19 cellular contexts compared by ENCODE assay signal in the genomic region with DNA sequence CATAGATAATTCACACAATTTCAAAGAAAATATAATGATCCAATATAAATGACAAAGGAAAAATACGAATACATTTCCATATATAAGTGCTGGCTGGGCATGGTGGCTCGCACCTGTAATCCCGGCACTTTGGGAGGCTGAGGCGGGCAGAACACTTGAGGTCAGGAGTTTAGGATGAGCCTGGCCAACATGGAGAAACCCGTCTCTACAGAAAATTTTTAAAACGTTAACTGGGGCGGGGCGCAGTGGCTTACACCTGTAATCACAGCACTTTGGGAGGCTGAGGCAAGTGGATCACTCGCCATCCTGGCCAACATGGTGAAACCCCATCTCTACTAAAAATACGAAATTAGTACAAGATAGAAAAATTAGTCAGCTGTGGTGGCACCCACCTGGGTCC. TPM values are rescaled to one million over a fixed set of nuclear protein-coding genes. Genes with fewer than 3 reads are reported as not detected.
DNase-seq lines count a peak whose midpoint lies in the region; ATAC-seq and TF ChIP-seq lines count a peak whose summit lies in the region.
"Had no signal": no experiment of that assay in that cellular context is flagged by ENCODE, and none has a peak within 500 bp of the region (broad histone marks: within the 10 kb centered on the region; RNA-seq: fewer than 3 reads in every experiment).

No MANE protein-coding gene starts in this region.

- peak overlapping the region; percentile 64 for H3K4me2 ChIP-seq in SU-DHL-6 (ENCODE audit: low read depth, low read length, poor library complexity, severe bottlenecking)

- peak overlapping the region; percentile 36 for H3K4me3 Mint-ChIP-seq in stimulated activated naive CD8-positive, alpha-beta T cell treated with anti-CD3 and anti-CD28 coated beads, Interleukin-15, Interleukin-2, amounts not matched to agents 100 ng/mL and 50 ng/mL, for 24 hours

- 95% methylated on average over 10 of the region's 10 CpGs for WGBS in esophagus muscularis mucosa

- H3K27ac ChIP-seq in SU-DHL-6 (ENCODE audit: low read depth, low read length) (peak overlapping the region; percentile 91), esophagus muscularis mucosa (replicated peaks in 1 of 4) (no peak overlapping the region)
- H3K27ac ChIP-seq: coronary artery, right lobe of liver, SK-N-MC had no signal

- H3K27me3 ChIP-seq in SU-DHL-6 (ENCODE audit: low read length) (no peaks in the 10 kb centered on the region), esophagus muscularis mucosa (no peaks in the 10 kb centered on the region)
- H3K27me3 ChIP-seq: gastrocnemius medialis, right lobe of liver had no signal

- H3K27ac Mint-ChIP-seq in stimulated activated naive CD8-positive, alpha-beta T cell treated with anti-CD3 and anti-CD28 coated beads, Interleukin-15, Interleukin-2, amounts not matched to agents 100 ng/mL and 50 ng/mL, for 24 hours = no peak overlapping the region

- H3F3A ChIP-seq in SU-DHL-6 (ENCODE audit: insufficient read depth) = peaks cover 83% of the 10 kb centered on the region

- peak overlapping the region; percentile 37 for H3K4me3 ChIP-seq in SU-DHL-6 (ENCODE audit: insufficient read depth, low read length, poor library complexity, severe bottlenecking)
- H3K4me3 ChIP-seq in esophagus muscularis mucosa = no peak overlapping the region
- H3K4me3 ChIP-seq: coronary artery, gastrocnemius medialis, right lobe of liver, SK-N-MC had no signal

- H4K20me1 ChIP-seq in SU-DHL-6 (ENCODE audit: low read depth, low read length) = no peaks in the 10 kb centered on the region

- intact Hi-C loops in esophagus muscularis mucosa (cut with DNase I) = no loop called here

- no peak for ATAC-seq in stimulated activated naive CD8-positive, alpha-beta T cell treated with anti-CD3 and anti-CD28 coated beads, Interleukin-15, Interleukin-2, amounts not matched to agents 100 U/mL and 50 U/mL, for 24 hours
- ATAC-seq: gastrocnemius medialis, Panc1 had no signal

- no peak for TF ChIP-seq EP300 in esophagus muscularis mucosa (IDR thresholded peaks at IDR 0.05)

- no peaks in the 10 kb centered on the region for H3K27me3 Mint-ChIP-seq in stimulated activated naive CD8-positive, alpha-beta T cell treated with anti-CD3 and anti-CD28 coated beads, Interleukin-15, Interleukin-2, amounts not matched to agents 100 ng/mL and 50 ng/mL, for 24 hours

- peaks cover 21% of the 10 kb centered on the region for H3K36me3 Mint-ChIP-seq in stimulated activated naive CD8-positive, alpha-beta T cell treated with anti-CD3 and anti-CD28 coated beads, Interleukin-15, Interleukin-2, amounts not matched to agents 100 ng/mL and 50 ng/mL, for 24 hours (ENCODE audit: low read depth)

- H3K4me1 ChIP-seq in esophagus muscularis mucosa = peaks cover 0 to 4% (median under 1%) of the 10 kb centered on the region in 4 donors
- H3K4me1 ChIP-seq: right lobe of liver had no signal

- H3K9me3 ChIP-seq in SU-DHL-6 (ENCODE audit: insufficient read depth, low read length) = no peaks in the 10 kb centered on the region
- no peaks in the 10 kb centered on the region for H3K9me3 ChIP-seq in esophagus muscularis mucosa
- H3K9me3 ChIP-seq: gastrocnemius medialis, right lobe of liver had no signal

- DNase-seq in stimulated activated naive CD8-positive, alpha-beta T cell treated with anti-CD3 and anti-CD28 coated beads, Interleukin-15, Interleukin-2, amounts not matched to agents 100 U/mL and 50 U/mL, for 24 hours = no peak
- peak; percentile 89 for DNase-seq in esophagus muscularis mucosa (ENCODE audit: extremely low spot score)
- DNase-seq in NCI-H2196 (lab: John Stamatoyannopoulos, UW; ENCODE audit: unreplicated experiment) = no peak
- no peak for DNase-seq in DMS 273 (lab: John Stamatoyannopoulos, UW; ENCODE audit: unreplicated experiment)
- no peak for DNase-seq in AG08396 (ENCODE audit: low spot score)
- DNase-seq in T1000 (lab: John Stamatoyannopoulos, UW) = no peak
- DNase-seq: activated CD8-positive, alpha-beta memory T cell treated with anti-CD3 and anti-CD28 coated beads for 24 hours; gastrocnemius medialis; IMR-90; left colon; NCI-H2081 treated with DMSO at 0.1 percent for 48 hours; NCI-H524 treated with DMSO at 0.1 percent for 48 hours; substantia nigra had no signal

- peaks cover 9% of the 10 kb centered on the region; the same call in 1 of the 2 replicates for H3K79me2 ChIP-seq in SU-DHL-6 (ENCODE audit: insufficient read depth, low read length)

- TF ChIP-seq CTCF in SU-DHL-6 (IDR thresholded peaks at IDR 0.05; ENCODE audit: insufficient read depth, low read length, poor library complexity, severe bottlenecking) (no peak), esophagus muscularis mucosa (IDR thresholded peaks at IDR 0.05) (no peak)

- peak overlapping the region; percentile 18 for H3K9ac ChIP-seq in SU-DHL-6 (ENCODE audit: low read length)

- H3K9me2 ChIP-seq in SU-DHL-6 (replicated peaks; ENCODE audit: insufficient read depth, low read length) = no peaks in the 10 kb centered on the region

- H3K4me1 Mint-ChIP-seq in stimulated activated naive CD8-positive, alpha-beta T cell treated with anti-CD3 and anti-CD28 coated beads, Interleukin-15, Interleukin-2, amounts not matched to agents 100 ng/mL and 50 ng/mL, for 24 hours (ENCODE audit: low read depth) = peaks cover 79% of the 10 kb centered on the region

- H3K36me3 ChIP-seq in SU-DHL-6 (ENCODE audit: low read length) (0 out of 2 replicates have a peak, but pooled peaks cover 2% of the 10 kb centered on the region), esophagus muscularis mucosa (peaks cover 8 to 45% (median 30%) of the 10 kb centered on the region in 4 donors)

- H2AFZ ChIP-seq in SU-DHL-6 (ENCODE audit: low read depth, low read length, severe bottlenecking) = no peak overlapping the region

- H3K9me3 Mint-ChIP-seq in stimulated activated naive CD8-positive, alpha-beta T cell treated with anti-CD3 and anti-CD28 coated beads, Interleukin-15, Interleukin-2, amounts not matched to agents 100 ng/mL and 50 ng/mL, for 24 hours = no peaks in the 10 kb centered on the region

- TF ChIP-seq POLR2A in esophagus muscularis mucosa (IDR thresholded peaks at IDR 0.05; ENCODE audit: low read depth) = no peak

RNA-seq across cellular contexts. Expression of a gene that starts 14.9 kb away (rescaled TPM):
- total RNA-seq in esophagus muscularis mucosa = 1 to 10 TPM; 2.1 to 5.0 (median 4.5) TPM
